ENCODE assay signal across 1 cellular context in genomic region chr5:143569722-143570567, GRCh38.
TF ChIP-seq lines count a peak whose summit lies in the region.

No MANE protein-coding gene starts in this region.

TF ChIP-seq in HepG2, 621 proteins besides CTCF, POLR2A, EP300 and RAD21 (continued from another document and continues in another):
- TF ChIP-seq ZBTB40 (IDR thresholded peaks at IDR 0.05) (no peak), ZBTB40 (CRISPR knock-in tag; IDR thresholded peaks at IDR 0.05) (no peak; the same call in 1 of the 2 replicates), HNF1B (CRISPR knock-in tag; IDR thresholded peaks at IDR 0.05) (no peak), ZGPAT (CRISPR knock-in tag; IDR thresholded peaks at IDR 0.05) (no peak), RBFOX2 (IDR thresholded peaks at IDR 0.05; ENCODE audit: low read depth, low read length) (no peak), RERE (CRISPR knock-in tag; IDR thresholded peaks at IDR 0.05; ENCODE audit: low read depth) (no peak), NCOA2 (CRISPR knock-in tag; IDR thresholded peaks at IDR 0.05) (peak; percentile 50; the same call in 1 of the 2 replicates), ZNF180 (CRISPR knock-in tag; IDR thresholded peaks at IDR 0.05; ENCODE audit: borderline replicate concordance, low read depth) (no peak), PHF21A (CRISPR knock-in tag; IDR thresholded peaks at IDR 0.05) (no peak), ZNF781 (CRISPR knock-in tag; IDR thresholded peaks at IDR 0.05; ENCODE audit: borderline replicate concordance, not compliant biosample characterization) (no peak), ZNF274 (CRISPR knock-in tag; IDR thresholded peaks at IDR 0.05) (no peak), ZNF275 (CRISPR knock-in tag; IDR thresholded peaks at IDR 0.05; ENCODE audit: borderline replicate concordance) (no peak), NR2F1 (CRISPR knock-in tag; IDR thresholded peaks at IDR 0.05) (no peak; a peak in 1 of 4 replicates), REL (CRISPR knock-in tag; conservative IDR thresholded peaks at IDR 0.05) (no peak), PHF20 (CRISPR knock-in tag; IDR thresholded peaks at IDR 0.05) (no peak), RAD51 (IDR thresholded peaks at IDR 0.05; ENCODE audit: borderline replicate concordance) (no peak), ATM (IDR thresholded peaks at IDR 0.05; ENCODE audit: borderline replicate concordance) (no peak), SNRNP70 (IDR thresholded peaks at IDR 0.05; ENCODE audit: low read depth, low read length) (no peak), MIER3 (CRISPR knock-in tag; IDR thresholded peaks at IDR 0.05; ENCODE audit: borderline replicate concordance) (0 out of 2 replicates have a peak, but pooled peaks have one; percentile 58), CENPT (CRISPR knock-in tag; IDR thresholded peaks at IDR 0.05; ENCODE audit: low read depth) (no peak), ZNF850 (CRISPR knock-in tag; conservative IDR thresholded peaks at IDR 0.05) (no peak), SMAD3 (CRISPR knock-in tag; IDR thresholded peaks at IDR 0.05) (no peak), TOPORS (CRISPR knock-in tag; IDR thresholded peaks at IDR 0.05) (no peak), HDAC2 (CRISPR knock-in tag; IDR thresholded peaks at IDR 0.05) (peak; percentile 30; the same call in 1 of the 2 replicates), ZNF543 (CRISPR knock-in tag; IDR thresholded peaks at IDR 0.05) (no peak), RFXAP (CRISPR knock-in tag; IDR thresholded peaks at IDR 0.05; ENCODE audit: borderline replicate concordance) (no peak), ZBTB33 (CRISPR knock-in tag; IDR thresholded peaks at IDR 0.05) (0 out of 2 replicates have a peak, but pooled peaks have one; percentile 49), ZMAT3 (CRISPR knock-in tag; conservative IDR thresholded peaks at IDR 0.05) (no peak), BATF2 (CRISPR knock-in tag; IDR thresholded peaks at IDR 0.05) (no peak), HMGXB4 (CRISPR knock-in tag; IDR thresholded peaks at IDR 0.05; ENCODE audit: borderline replicate concordance in 1 of 2, low read depth in 1 of 2) (no peak; a peak in 1 of 4 replicates), MATR3 (CRISPR knock-in tag; IDR thresholded peaks at IDR 0.05) (no peak), POLR2AphosphoS5 (IDR thresholded peaks at IDR 0.05; ENCODE audit: low read depth, low read length) (no peak), YY1 (IDR thresholded peaks at IDR 0.05; ENCODE audit: insufficient read depth, insufficient replicate concordance, low read depth, low read length) (no peak), ZNF75D (CRISPR knock-in tag; IDR thresholded peaks at IDR 0.05; ENCODE audit: borderline replicate concordance) (no peak), ZNF576 (CRISPR knock-in tag; IDR thresholded peaks at IDR 0.05) (no peak)
